ENCODE assay signal across 37 cellular contexts in genomic region chr18:54242327-54242726, GRCh38.
"Had no signal": no experiment of that assay in that cellular context is flagged by ENCODE, and none has a peak within 500 bp of the region (broad histone marks: within the 10 kb centered on the region; RNA-seq: fewer than 3 reads in every experiment).

No MANE protein-coding gene starts in this region.

- H3K9me3 Mint-ChIP-seq: activated B cell treated with CpG ODN at 0.5 μM for 24 hours; activated CD4-positive, alpha-beta memory T cell treated with anti-CD3 and anti-CD28 coated beads for 36 hours; activated CD4-positive, alpha-beta T cell treated with anti-CD3 and anti-CD28 coated beads, Interleukin-2, amount 10 ng/mL, durations not matched to agents 24 days and 14 days; activated naive CD4-positive, alpha-beta T cell treated with anti-CD3 and anti-CD28 coated beads for 36 hours; activated naive CD4-positive, alpha-beta T cell treated with anti-CD3 and anti-CD28 coated beads, Interleukin-2, amount 50 U/mL, for 24 hours; activated naive CD8-positive, alpha-beta T cell treated with anti-CD3 and anti-CD28 coated beads for 36 hours; activated naive CD8-positive, alpha-beta T cell treated with anti-CD3 and anti-CD28 coated beads, Interleukin-2, amount 50 U/mL, for 24 hours; activated T-helper 1 cell treated with anti-CD3 and anti-CD28 coated beads, Interleukin-12 subunit alpha, Interleukin-12 subunit beta, Interleukin-2, Interleukin-4 antibody, amounts not matched to agents 30 ng/mL and 10 ng/mL and 1 ng/mL, durations not matched to agents 14 hours and 24 hours and 36 hours; activated T-helper 2 cell treated with anti-CD3 and anti-CD28 coated beads, Interferon-gamma antibody, Interleukin-2, Interleukin-4, amounts not matched to agents 10 μg/mL and 5 μg/mL and 100 μg/mL, durations not matched to agents 14 hours and 24 hours and 36 hours; T-helper 2 cell treated with Interferon-gamma antibody and Interleukin-4, amounts not matched to agents 5 μg/mL and 100 μg/mL, for 36 hours had no signal

- H3K4me1 ChIP-seq: breast epithelium, colonic mucosa, esophagus muscularis mucosa had no signal

- H3K9me3 ChIP-seq: adrenal gland, breast epithelium, colonic mucosa, esophagus muscularis mucosa, gastrocnemius medialis had no signal

- H3K4me3 ChIP-seq: adrenal gland, breast epithelium, cardiac muscle cell, colonic mucosa, esophagus muscularis mucosa, gastrocnemius medialis had no signal

- H3K27ac ChIP-seq: adrenal gland, breast epithelium, cardiac muscle cell, colonic mucosa, esophagus muscularis mucosa, foreskin keratinocyte, gastrocnemius medialis, WERI-Rb-1 had no signal

- H3K27ac Mint-ChIP-seq: activated B cell treated with CpG ODN at 0.5 μM for 24 hours; activated CD4-positive, alpha-beta memory T cell treated with anti-CD3 and anti-CD28 coated beads for 36 hours; activated CD4-positive, alpha-beta T cell treated with anti-CD3 and anti-CD28 coated beads for 36 hours; activated CD4-positive, alpha-beta T cell treated with anti-CD3 and anti-CD28 coated beads, Interleukin-2, amount 10 ng/mL, durations not matched to agents 24 days and 14 days; activated CD8-positive, alpha-beta memory T cell treated with anti-CD3 and anti-CD28 coated beads, Interleukin-2, amount 10 ng/mL, durations not matched to agents 7 days and 5 days; activated CD8-positive, alpha-beta T cell treated with anti-CD3 and anti-CD28 coated beads, Interleukin-2, amount 10 ng/mL, durations not matched to agents 7 days and 5 days; activated naive CD4-positive, alpha-beta T cell treated with anti-CD3 and anti-CD28 coated beads for 36 hours; activated naive CD4-positive, alpha-beta T cell treated with anti-CD3 and anti-CD28 coated beads, Interleukin-2, amount 50 U/mL, for 24 hours; activated naive CD8-positive, alpha-beta T cell treated with anti-CD3 and anti-CD28 coated beads for 36 hours; activated naive CD8-positive, alpha-beta T cell treated with anti-CD3 and anti-CD28 coated beads, Interleukin-2, amount 50 U/mL, for 24 hours; activated T-helper 1 cell treated with anti-CD3 and anti-CD28 coated beads, Interleukin-12 subunit alpha, Interleukin-12 subunit beta, Interleukin-2, Interleukin-4 antibody, amounts not matched to agents 30 ng/mL and 10 ng/mL and 1 ng/mL, durations not matched to agents 14 hours and 24 hours and 36 hours; activated T-helper 2 cell treated with anti-CD3 and anti-CD28 coated beads, Interferon-gamma antibody, Interleukin-2, Interleukin-4, amounts not matched to agents 10 μg/mL and 5 μg/mL and 100 μg/mL, durations not matched to agents 14 hours and 24 hours and 36 hours; brain; T-helper 17 cell; T-helper 2 cell treated with Interferon-gamma antibody and Interleukin-4, amounts not matched to agents 5 μg/mL and 100 μg/mL, for 36 hours had no signal

- H3K27me3 ChIP-seq: adrenal gland, breast epithelium, cardiac muscle cell, colonic mucosa, foreskin keratinocyte, gastrocnemius medialis had no signal

- H3K4me3 Mint-ChIP-seq: activated B cell treated with CpG ODN at 0.5 μM for 24 hours; activated CD4-positive, alpha-beta memory T cell treated with anti-CD3 and anti-CD28 coated beads for 36 hours; activated CD4-positive, alpha-beta T cell treated with anti-CD3 and anti-CD28 coated beads for 36 hours; activated CD4-positive, alpha-beta T cell treated with anti-CD3 and anti-CD28 coated beads, Interleukin-2, amount 10 ng/mL, durations not matched to agents 24 days and 14 days; activated CD8-positive, alpha-beta memory T cell treated with anti-CD3 and anti-CD28 coated beads, Interleukin-2, amount 10 ng/mL, durations not matched to agents 7 days and 5 days; activated CD8-positive, alpha-beta T cell treated with anti-CD3 and anti-CD28 coated beads, Interleukin-2, amount 10 ng/mL, durations not matched to agents 7 days and 5 days; activated naive CD4-positive, alpha-beta T cell treated with anti-CD3 and anti-CD28 coated beads for 36 hours; activated naive CD4-positive, alpha-beta T cell treated with anti-CD3 and anti-CD28 coated beads, Interleukin-2, amount 50 U/mL, for 24 hours; activated naive CD8-positive, alpha-beta T cell treated with anti-CD3 and anti-CD28 coated beads for 36 hours; activated naive CD8-positive, alpha-beta T cell treated with anti-CD3 and anti-CD28 coated beads, Interleukin-2, amount 50 U/mL, for 24 hours; activated T-helper 1 cell treated with anti-CD3 and anti-CD28 coated beads, Interleukin-12 subunit alpha, Interleukin-12 subunit beta, Interleukin-2, Interleukin-4 antibody, amounts not matched to agents 30 ng/mL and 10 ng/mL and 1 ng/mL, durations not matched to agents 14 hours and 24 hours and 36 hours; brain; T-helper 17 cell; T-helper 2 cell treated with Interferon-gamma antibody and Interleukin-4, amounts not matched to agents 5 μg/mL and 100 μg/mL, for 36 hours had no signal

- DNase-seq: activated B cell treated with CpG ODN at 0.5 μM for 24 hours; activated CD4-positive, alpha-beta memory T cell treated with anti-CD3 and anti-CD28 coated beads for 36 hours; activated CD4-positive, alpha-beta T cell treated with anti-CD3 and anti-CD28 coated beads for 36 hours; activated CD8-positive, alpha-beta memory T cell treated with anti-CD3 and anti-CD28 coated beads, Interleukin-2, amount 10 ng/mL, durations not matched to agents 7 days and 5 days; activated CD8-positive, alpha-beta memory T cell treated with anti-CD3 and anti-CD28 coated beads, Interleukin-2, amount 50 U/mL, for 4 hours; activated CD8-positive, alpha-beta T cell treated with anti-CD3 and anti-CD28 coated beads, Interleukin-2, amount 10 ng/mL, durations not matched to agents 7 days and 5 days; activated effector memory CD4-positive, alpha-beta T cell treated with anti-CD3 and anti-CD28 coated beads, Interleukin-2, amount 50 U/mL, for 16 hours; activated naive CD4-positive, alpha-beta T cell treated with anti-CD3 and anti-CD28 coated beads for 36 hours; activated naive CD8-positive, alpha-beta T cell treated with anti-CD3 and anti-CD28 coated beads for 36 hours; activated naive CD8-positive, alpha-beta T cell treated with anti-CD3 and anti-CD28 coated beads, Interleukin-2, amount 50 U/mL, for 24 hours; activated T-cell treated with anti-CD3 and anti-CD28 coated beads, Interleukin-2, amount 50 U/mL, for 1 hour; activated T-cell treated with anti-CD3 and anti-CD28 coated beads, Interleukin-2, amount 50 U/mL, for 48 hours; adrenal gland; amygdala; aorta; central memory CD4-positive, alpha-beta T cell; cerebellar nuclear complex; colonic mucosa; effector memory CD4-positive, alpha-beta T cell; erythroblast; foreskin keratinocyte; gastrocnemius medialis; glutamatergic neuron; T-helper 1 cell; T-helper 17 cell; T1000; WERI-Rb-1 had no signal

- H3K36me3 Mint-ChIP-seq: activated CD4-positive, alpha-beta memory T cell treated with anti-CD3 and anti-CD28 coated beads for 36 hours; activated CD8-positive, alpha-beta memory T cell treated with anti-CD3 and anti-CD28 coated beads, Interleukin-2, amount 10 ng/mL, durations not matched to agents 7 days and 5 days; activated naive CD8-positive, alpha-beta T cell treated with anti-CD3 and anti-CD28 coated beads for 36 hours; brain had no signal

- H3K36me3 ChIP-seq: adrenal gland, breast epithelium, cardiac muscle cell, colonic mucosa, esophagus muscularis mucosa, gastrocnemius medialis, WERI-Rb-1 had no signal

- ATAC-seq: activated CD4-positive, alpha-beta T cell treated with anti-CD3 and anti-CD28 coated beads for 36 hours; activated CD4-positive, CD25-positive, alpha-beta regulatory T cell treated with anti-CD3 and anti-CD28 coated beads, Interleukin-2, amount 50 U/mL, for 24 hours; activated CD8-positive, alpha-beta memory T cell treated with anti-CD3 and anti-CD28 coated beads, Interleukin-2, amount 10 ng/mL, durations not matched to agents 7 days and 5 days; activated CD8-positive, alpha-beta T cell treated with anti-CD3 and anti-CD28 coated beads, Interleukin-2, amount 10 ng/mL, durations not matched to agents 7 days and 5 days; foreskin keratinocyte; gastrocnemius medialis; T-helper 17 cell had no signal

- H3K27me3 Mint-ChIP-seq: activated B cell treated with CpG ODN at 0.5 μM for 24 hours; activated naive CD4-positive, alpha-beta T cell treated with anti-CD3 and anti-CD28 coated beads, Interleukin-2, amount 50 U/mL, for 24 hours; activated naive CD8-positive, alpha-beta T cell treated with anti-CD3 and anti-CD28 coated beads for 36 hours; activated naive CD8-positive, alpha-beta T cell treated with anti-CD3 and anti-CD28 coated beads, Interleukin-2, amount 50 U/mL, for 24 hours; brain had no signal
